Comparison of ENCODE assay signal across 8 cellular contexts in the genomic region with DNA sequence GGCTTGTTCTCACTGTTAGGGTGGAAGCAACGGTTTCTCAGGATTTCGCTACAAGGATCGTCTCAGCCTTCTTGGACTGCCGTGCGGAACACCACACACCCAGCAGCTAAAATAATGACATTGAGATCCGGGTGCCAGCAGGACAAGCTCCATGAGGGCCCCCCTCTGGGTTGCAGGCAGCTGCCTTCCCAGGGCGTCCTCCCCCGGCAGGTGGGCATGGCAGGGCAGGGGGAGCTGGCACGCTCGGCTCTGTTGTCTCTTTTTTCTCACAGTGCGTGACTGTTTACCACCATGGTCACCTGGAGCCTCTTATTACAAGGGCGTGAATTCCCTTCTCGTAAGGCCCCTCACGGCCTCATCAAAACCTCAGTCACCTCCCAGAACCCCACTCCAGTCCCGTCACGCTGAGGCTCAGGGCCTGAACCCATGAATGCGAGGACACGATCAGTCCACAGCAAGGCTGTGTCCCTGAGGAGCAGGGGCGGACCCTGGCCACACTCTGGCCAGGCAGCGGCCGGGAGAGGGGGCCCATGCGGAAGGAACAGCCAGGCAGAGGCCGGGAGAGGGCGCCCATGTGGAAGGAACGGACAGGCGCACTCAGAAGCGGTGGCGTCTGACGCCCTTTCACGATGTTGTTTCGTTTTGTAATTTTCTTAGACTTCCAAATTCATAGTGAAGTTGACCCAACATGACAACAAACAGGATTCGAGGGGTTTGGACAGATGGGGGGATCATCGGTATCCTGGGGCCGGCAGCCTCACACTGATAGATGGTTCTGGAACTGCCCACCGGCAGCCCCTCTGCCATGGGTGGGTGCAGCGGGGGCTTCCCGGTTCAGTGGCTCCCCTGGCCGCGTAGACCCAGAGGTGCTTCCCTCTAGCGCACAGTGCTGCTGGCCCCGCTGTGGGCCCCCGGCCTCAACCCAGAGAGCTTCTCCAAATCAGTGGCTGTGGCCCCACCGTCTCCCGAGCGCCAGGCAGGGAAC. TPM values are rescaled to one million over a fixed set of nuclear protein-coding genes. Genes with fewer than 3 reads are reported as not detected.
DNase-seq lines count a peak whose midpoint lies in the region; ATAC-seq, FAIRE-seq and TF ChIP-seq lines count a peak whose summit lies in the region.

No MANE protein-coding gene starts in this region.

- in situ Hi-C loops in KBM-7 (cut with MboI; ENCODE audit: low pct_unique_long_range_greater_than_20kb, low sequenced_read_pairs), result no loop called here

- peaks cover 65% of the 10 kb centered on the region for H3K27me3 ChIP-seq in keratinocyte (ENCODE audit: control insufficient read depth, extremely low read depth, insufficient read depth, low read length)

- H3K79me2 ChIP-seq in keratinocyte (ENCODE audit: control insufficient read depth, insufficient read depth, low read length), result no peaks in the 10 kb centered on the region

- no peaks in the 10 kb centered on the region for H4K20me1 ChIP-seq in keratinocyte (ENCODE audit: control insufficient read depth, extremely low read depth, insufficient read depth, low read length)

- H3K27ac ChIP-seq in caudate nucleus (ENCODE audit: low read depth, low read length) (no peak overlapping the region), keratinocyte (ENCODE audit: control insufficient read depth, insufficient read depth, low read length) (no peak overlapping the region)

- peak overlapping the region; percentile 1 for H2AFZ ChIP-seq in keratinocyte (ENCODE audit: control insufficient read depth, low read length)

- H3K4me1 ChIP-seq in keratinocyte (ENCODE audit: control insufficient read depth, extremely low read depth, insufficient read depth, low read length), result peaks cover 7% of the 10 kb centered on the region

- H3K4me3 ChIP-seq in keratinocyte (ENCODE audit: control insufficient read depth in 2 of 3, extremely low read depth in 1 of 3, insufficient read depth in 2 of 3, low read depth in 1 of 3, low read length in 3 of 3), result peak overlapping the region; percentile 24 to 27 (median 26)

- H3K9me1 ChIP-seq in keratinocyte (ENCODE audit: control insufficient read depth, extremely low read depth, insufficient read depth, low read length), result no peaks in the 10 kb centered on the region

- dilution Hi-C loops in keratinocyte (cut with MboI; ENCODE audit: extremely low pct_ligation_motif_present, low sequenced_read_pairs), result no loop called here

- no peak for FAIRE-seq in keratinocyte (lab: Jason Lieb, UNC)

- TF ChIP-seq CTCF in keratinocyte (optimal IDR thresholded peaks at IDR 0.05 in 1 of 3, IDR thresholded peaks at IDR 0.05 in 1 of 3, conservative IDR thresholded peaks at IDR 0.05 in 1 of 3; ENCODE audit: extremely low read depth in 1 of 3, insufficient read depth in 2 of 3, low read length in 3 of 3), result peak; percentile 52 to 77 (median 72)

- H3K9ac ChIP-seq in keratinocyte (ENCODE audit: control insufficient read depth, extremely low read depth, insufficient read depth, low read length), result peak overlapping the region; percentile 11

- no peak for ATAC-seq in HG02763 (IDR thresholded peaks at IDR 0.05; ENCODE audit: unreplicated experiment)

- DNase-seq in EH (ENCODE audit: low read depth) (peak; percentile 66), KBM-7 (peak; percentile 70), SHP77 (lab: John Stamatoyannopoulos, UW) (peak; percentile 83 to 88), caudate nucleus (lab: John Stamatoyannopoulos, UW) (peak in 32 of 61 donors; percentile 5 to 52 (median 16)), keratinocyte (ENCODE audit: low read depth, low spot score) (no peak), NCI-H2227 (lab: John Stamatoyannopoulos, UW; ENCODE audit: unreplicated experiment) (no peak)
- peak; percentile 34 to 41 for DNase-seq in stimulated activated CD4-positive, alpha-beta T cell treated with anti-CD3 and anti-CD28 coated beads, Interleukin-2, amount 100 ng/mL, for 24 hours

- H3K9me3 ChIP-seq in keratinocyte (ENCODE audit: control insufficient read depth, low read depth, low read length), result no peaks in the 10 kb centered on the region

- H3K36me3 ChIP-seq in keratinocyte (ENCODE audit: control insufficient read depth in 2 of 2, extremely low read depth in 1 of 2, insufficient read depth in 2 of 2, low read length in 2 of 2), result no peaks in the 10 kb centered on the region

- H3K4me2 ChIP-seq in keratinocyte (ENCODE audit: control insufficient read depth, extremely low read depth, insufficient read depth, low read depth, low read length), result peak overlapping the region; percentile 46

RNA-seq across cellular contexts. Expression of a gene that starts 10.0 kb away (rescaled TPM):
- not detected in 3 replicates for polyA plus RNA-seq in keratinocyte
- not detected for polyA plus RNA-seq in keratinocyte (2011; ENCODE audit: low read depth)
- not detected in 2 replicates for polyA plus RNA-seq in keratinocyte (2011; cell fraction: cytosol; rRNA removed)
- not detected in 2 replicates for polyA plus RNA-seq in keratinocyte (2011; cell fraction: nucleus; rRNA removed)
- not detected in 2 replicates for polyA plus RNA-seq in keratinocyte (2012; ENCODE audit: low replicate concordance)
- not detected in 3 replicates for polyA minus RNA-seq in keratinocyte
- polyA minus RNA-seq in keratinocyte (2011; cell fraction: cytosol; rRNA and poly(A)+ RNA removed), result not detected
- polyA minus RNA-seq in keratinocyte (2011; cell fraction: nucleus; rRNA and poly(A)+ RNA removed), result not detected in 2 replicates

RNA-seq across cellular contexts. Expression of a gene that starts 18.2 kb away (rescaled TPM):
- not detected in 3 replicates for polyA plus RNA-seq in keratinocyte
- not detected for polyA plus RNA-seq in keratinocyte (2011; ENCODE audit: low read depth)
- polyA plus RNA-seq in keratinocyte (2011; cell fraction: cytosol; rRNA removed), result not detected in 2 replicates
- polyA plus RNA-seq in keratinocyte (2011; cell fraction: nucleus; rRNA removed), result not detected in 2 replicates
- polyA plus RNA-seq in keratinocyte (2012; ENCODE audit: low replicate concordance), result not detected in 2 replicates
- polyA minus RNA-seq in keratinocyte, result not detected in 3 replicates
- not detected for polyA minus RNA-seq in keratinocyte (2011; cell fraction: cytosol; rRNA and poly(A)+ RNA removed)
- polyA minus RNA-seq in keratinocyte (2011; cell fraction: nucleus; rRNA and poly(A)+ RNA removed), result not detected in 2 replicates

Comparison
In these comparisons a context has a peak if more than half of its experiments do, and no peak if none do; other contexts are left out.
1. DNase-seq: peak in EH (single experiment), KBM-7 (single experiment), SHP77 (2 of 2), caudate nucleus (32 of 61) and stimulated activated CD4-positive, alpha-beta T cell treated with anti-CD3 and anti-CD28 coated beads, Interleukin-2, amount 100 ng/mL, for 24 hours (2 of 2); none in keratinocyte (single experiment) and NCI-H2227 (single experiment).